Comparison of ENCODE assay signal across 8 cellular contexts in genomic region chr11:61787928-61788491, GRCh38. TPM values are rescaled to one million over a fixed set of nuclear protein-coding genes. Genes with fewer than 3 reads are reported as not detected.
A peak's percentile ranks its signal among the peaks of the same experiment; 100 is the strongest.
DNase-seq lines count a peak whose midpoint lies in the region; ATAC-seq and TF ChIP-seq lines count a peak whose summit lies in the region.

No MANE protein-coding gene starts in this region.

- H3K4me3 ChIP-seq in RWPE2 (ENCODE audit: severe bottlenecking) (no peak overlapping the region), fibroblast of the aortic adventitia (ENCODE audit: low read depth, low read length) (no peak overlapping the region)

- in situ Hi-C loops in GM13977 (cut with MboI; ENCODE audit: low pct_unique_long_range_greater_than_20kb, low sequenced_read_pairs, unreplicated experiment) = no loop called here

- no peaks in the 10 kb centered on the region for H3K4me1 ChIP-seq in RWPE2 (ENCODE audit: insufficient read depth, poor library complexity, severe bottlenecking)

- DNase-seq in AML-193 (lab: John Stamatoyannopoulos, UW) = peak; percentile 42 to 51
- peak; percentile 35 for DNase-seq in GM13977 (ENCODE audit: low spot score)
- no peak for DNase-seq in RWPE2 (ENCODE audit: low spot score)
- peak; percentile 51 for DNase-seq in fibroblast of the aortic adventitia (ENCODE audit: low read depth)
- peak; percentile 24 for DNase-seq in smooth muscle cell of the brain vasculature (ENCODE audit: low read depth, low spot score)
- DNase-seq in NK-92 treated with Interleukin-12 subunit alpha and Interleukin-12 subunit beta, amount 100 ng/mL, for 24 hours (lab: John Stamatoyannopoulos, UW) = no peak

- no peak overlapping the region for H3K27ac ChIP-seq in RWPE2 (ENCODE audit: poor library complexity, severe bottlenecking)

- no peaks in the 10 kb centered on the region for H3K9me3 ChIP-seq in RWPE2 (ENCODE audit: severe bottlenecking)

- peaks cover 41% of the 10 kb centered on the region for H3K36me3 ChIP-seq in RWPE2 (ENCODE audit: low read depth)

- H3K27me3 ChIP-seq in RWPE2 (ENCODE audit: insufficient read depth, poor library complexity, severe bottlenecking) = no peaks in the 10 kb centered on the region

- ATAC-seq in RWPE2 (ENCODE audit: low read depth) (no peak), HG03039 (IDR thresholded peaks at IDR 0.05; ENCODE audit: unreplicated experiment) (no peak), GM18870 (IDR thresholded peaks at IDR 0.05; ENCODE audit: unreplicated experiment) (no peak)

- TF ChIP-seq CTCF in GM13977 (IDR thresholded peaks at IDR 0.05; ENCODE audit: extremely low read depth, insufficient read depth, missing control alignments) (peak; percentile 50), RWPE2 (IDR thresholded peaks at IDR 0.05; ENCODE audit: poor library complexity, severe bottlenecking) (peak; percentile 28), fibroblast of the aortic adventitia (IDR thresholded peaks at IDR 0.05; ENCODE audit: insufficient read depth, low read length) (peak; percentile 57)

RNA-seq across cellular contexts. Expression of gene TMEM258, which starts 4.4 kb away (rescaled TPM):
- 14.1 and 98.1 TPM in 2 replicates for total RNA-seq in fibroblast of the aortic adventitia (ENCODE audit: low replicate concordance)

RNA-seq across cellular contexts. Expression of gene FEN1, which starts 4.7 kb away (rescaled TPM):
- total RNA-seq in fibroblast of the aortic adventitia (ENCODE audit: low replicate concordance) = 12.3 and 43.3 TPM in 2 replicates

RNA-seq across cellular contexts. Expression of gene FADS1, which starts 28.8 kb away (rescaled TPM):
- 48.8 and 74.1 TPM in 2 replicates for total RNA-seq in fibroblast of the aortic adventitia (ENCODE audit: low replicate concordance)

RNA-seq across cellular contexts. Expression of gene MYRF, which starts 35.6 kb away (rescaled TPM):
- total RNA-seq in fibroblast of the aortic adventitia (ENCODE audit: low replicate concordance) = 0.16 and 0.18 TPM in 2 replicates

RNA-seq across cellular contexts. Expression of gene FADS2, which starts 40.1 kb away (rescaled TPM):
- 125 and 143 TPM in 2 replicates for total RNA-seq in fibroblast of the aortic adventitia (ENCODE audit: low replicate concordance)

Comparison
In these comparisons a context has a peak if more than half of its experiments do, and no peak if none do; other contexts are left out.
1. DNase-seq: peak in AML-193 (2 of 2), GM13977 (single experiment), fibroblast of the aortic adventitia (single experiment) and smooth muscle cell of the brain vasculature (single experiment); none in RWPE2 (single experiment) and NK-92 treated with Interleukin-12 subunit alpha and Interleukin-12 subunit beta, amount 100 ng/mL, for 24 hours (single experiment).
2. Peak in every context shown above with its lines, with median percentiles within 50 percentile points of each other: CTCF ChIP-seq.